10 cellular contexts compared by ENCODE assay signal in genomic region chr5:23977996-23978395, GRCh38.
A peak's percentile ranks its signal among the peaks of the same experiment; 100 is the strongest.
DNase-seq lines count a peak whose midpoint lies in the region.
"Had no signal": no experiment of that assay in that cellular context is flagged by ENCODE, and none has a peak within 500 bp of the region (broad histone marks: within the 10 kb centered on the region; RNA-seq: fewer than 3 reads in every experiment).

No MANE protein-coding gene starts in this region.

- no peaks in the 10 kb centered on the region for H3K36me3 ChIP-seq in H7 (replicated peaks; ENCODE audit: control insufficient read depth, insufficient read depth, low read length)

- H3K4me3 ChIP-seq in H7 (ENCODE audit: insufficient read depth, low read depth, low read length), result no peak overlapping the region
- H3K4me3 ChIP-seq: A549 had no signal

- H3K27me3 ChIP-seq in H7 (ENCODE audit: control insufficient read depth, insufficient read depth, low read length), result no peaks in the 10 kb centered on the region

- peak; percentile 0 for DNase-seq in NCI-H146 (lab: John Stamatoyannopoulos, UW)
- DNase-seq in NCI-H146 treated with DMSO at 0.1 percent for 48 hours (lab: John Stamatoyannopoulos, UW; ENCODE audit: unreplicated experiment), result no peak
- DNase-seq in H7, result peak; percentile 10
- peak; percentile 19 for DNase-seq in SKM-1 (lab: John Stamatoyannopoulos, UW; ENCODE audit: unreplicated experiment)
- peak; percentile 9 for DNase-seq in iPS-NIHi7 (ENCODE audit: extremely low spot score)
- no peak for DNase-seq in NCI-H2081 treated with DMSO at 0.1 percent for 48 hours (lab: John Stamatoyannopoulos, UW)
- DNase-seq in GM19238 (ENCODE audit: insufficient read length, low spot score), result no peak
- no peak for DNase-seq in AG08395 (ENCODE audit: low spot score)
- DNase-seq: activated T-cell treated with anti-CD3 and anti-CD28 coated beads, Interleukin-2, amount 50 U/mL, for 24 hours had no signal

Comparison
In these comparisons a context has a peak if more than half of its experiments do, and no peak if none do; other contexts are left out.
1. DNase-seq: peak in NCI-H146 (single experiment), H7 (single experiment), SKM-1 (single experiment) and iPS-NIHi7 (single experiment); none in NCI-H146 treated with DMSO at 0.1 percent for 48 hours (single experiment), NCI-H2081 treated with DMSO at 0.1 percent for 48 hours (single experiment), GM19238 (single experiment) and AG08395 (single experiment).